Comparison of ENCODE assay signal across 8 cellular contexts in genomic region chr3:45167011-45167911, GRCh38. TPM values are rescaled to one million over a fixed set of nuclear protein-coding genes. Genes with fewer than 3 reads are reported as not detected.
DNase-seq lines count a peak whose midpoint lies in the region; ATAC-seq, FAIRE-seq and TF ChIP-seq lines count a peak whose summit lies in the region.

No MANE protein-coding gene starts in this region.

- H3K27me3 ChIP-seq in neuron (ENCODE audit: insufficient read depth, low read length) (no peaks in the 10 kb centered on the region), stomach (no peaks in the 10 kb centered on the region)

- no peak for TF ChIP-seq EP300 in A549 (IDR thresholded peaks at IDR 0.05)
- no peak for TF ChIP-seq EP300 in stomach (IDR thresholded peaks at IDR 0.05)

- peak; percentile 31 for TF ChIP-seq POLR2A in A549 (IDR thresholded peaks at IDR 0.05; ENCODE audit: low read length)
- no peak for TF ChIP-seq POLR2A in stomach (IDR thresholded peaks at IDR 0.05)

- CTCF ChIA-PET in A549 (lab: Yijun Ruan, JAX), result interaction anchor here (0.7 to 1.9 kb wide), 7 partner anchors 9 to 332 kb away, joined by 3 to 6 read pairs (median 3); no protein-coding TSS in a partner anchor
- CTCF ChIA-PET in RWPE1 (lab: Yijun Ruan, JAX), result no interaction called here

- FAIRE-seq in A549 (lab: Jason Lieb, UNC) (no peak), GM19239 (lab: Jason Lieb, UNC) (peak; percentile 84)

- peak; percentile 99 to 100 for ATAC-seq in A549

- H3K4me3 ChIP-seq in A549, result no peak overlapping the region
- no peak overlapping the region for H3K4me3 ChIP-seq in fibroblast of villous mesenchyme (ENCODE audit: low read depth, low read length)
- H3K4me3 ChIP-seq in neuron (ENCODE audit: low read length), result peak overlapping the region; percentile 14
- no peak overlapping the region for H3K4me3 ChIP-seq in stomach

- no peaks in the 10 kb centered on the region for H3K9me3 ChIP-seq in A549
- H3K9me3 ChIP-seq in neuron (ENCODE audit: low read length), result no peaks in the 10 kb centered on the region
- H3K9me3 ChIP-seq in stomach, result no peaks in the 10 kb centered on the region

- DNase-seq in A549 (ENCODE audit: low read depth in 1 of 2, low spot score in 1 of 2) (peak; percentile 90 to 95), GM19239 (ENCODE audit: insufficient read length, low spot score) (peak; percentile 60), HuH-7 (ENCODE audit: low spot score) (peak; percentile 75), RWPE1 (ENCODE audit: low spot score) (peak; percentile 89), fibroblast of villous mesenchyme (ENCODE audit: low read depth) (peak; percentile 96), stomach (peak; percentile 92)
- DNase-seq in activated effector memory CD4-positive, alpha-beta T cell treated with Interleukin-2 at 50 U/mL for 16 hours, result peak; percentile 77

- intact Hi-C loops in stomach (cut with DNase I; ENCODE audit: low total_unique reads), result no loop called here

- peaks cover 19% of the 10 kb centered on the region for H3K4me1 ChIP-seq in A549
- peaks cover 12% of the 10 kb centered on the region for H3K4me1 ChIP-seq in neuron (ENCODE audit: insufficient read depth, low read length)
- H3K4me1 ChIP-seq in stomach, result peaks cover 10 to 34% (median 14%) of the 10 kb centered on the region in 4 donors

- WGBS in A549 (ENCODE audit: missing lambda C conversion rate), result 6% methylated on average over 23 of the region's 23 CpGs
- WGBS in stomach, 5 donors, result 10 to 21% (median 15%) methylated on average over 23 of the region's 23 CpGs

- peak overlapping the region; percentile 83 to 94 for H3K27ac ChIP-seq in A549
- H3K27ac ChIP-seq in RWPE1, result peak overlapping the region; percentile 93
- H3K27ac ChIP-seq in stomach, result peak overlapping the region; percentile 62 to 77 (median 73)

- peak in 1 of 2 experiments; percentile 37; a peak in 2 of 5 replicates for TF ChIP-seq RAD21 in A549 (conservative IDR thresholded peaks at IDR 0.05 in 1 of 2, IDR thresholded peaks at IDR 0.05 in 1 of 2)

- peak overlapping the region; percentile 76 for H3K4me2 ChIP-seq in A549

- H3K36me3 ChIP-seq in neuron (ENCODE audit: insufficient read depth, low read length), result no peaks in the 10 kb centered on the region
- H3K36me3 ChIP-seq in stomach, result no peaks in the 10 kb centered on the region

- TF ChIP-seq CTCF in A549 (IDR thresholded peaks at IDR 0.05), result no peak
- TF ChIP-seq CTCF in RWPE1 (conservative IDR thresholded peaks at IDR 0.05; ENCODE audit: low read depth), result no peak
- TF ChIP-seq CTCF in fibroblast of villous mesenchyme (IDR thresholded peaks at IDR 0.05; ENCODE audit: insufficient read depth, low read depth, low read length), result no peak
- no peak for TF ChIP-seq CTCF in stomach (IDR thresholded peaks at IDR 0.05)

- H2AFZ ChIP-seq in neuron (ENCODE audit: low read depth, low read length), result peak overlapping the region; percentile 47

- POLR2A ChIA-PET in A549 (lab: Yijun Ruan, JAX) (interaction anchor here (0.5 to 0.9 kb wide), 4 partner anchors 43 to 441 kb away, joined by 3 to 6 read pairs (median 4); no protein-coding TSS in a partner anchor), RWPE1 (lab: Yijun Ruan, JAX; ENCODE audit: low non-redundant PET) (interaction anchor here (0.6 kb wide), 1 partner anchor 11 kb away, joined by 6 read pairs; no protein-coding TSS in a partner anchor)

TF ChIP-seq in A549, 52 proteins besides CTCF, POLR2A, EP300 and RAD21:
- TF ChIP-seq HMGXB4 (CRISPR knock-in tag; IDR thresholded peaks at IDR 0.05; ENCODE audit: borderline replicate concordance) (no peak), BCL3 (IDR thresholded peaks at IDR 0.05) (no peak), HOXB5 (CRISPR knock-in tag; IDR thresholded peaks at IDR 0.05) (peak; percentile 30; the same call in 1 of the 2 replicates), MAFK (IDR thresholded peaks at IDR 0.05; ENCODE audit: partially characterized antibody) (peak; percentile 67), CHD4 (IDR thresholded peaks at IDR 0.05; ENCODE audit: borderline replicate concordance) (no peak), JUN (IDR thresholded peaks at IDR 0.05) (peak; percentile 47 to 50; a peak in 3 of 5 replicates), ESRRA (IDR thresholded peaks at IDR 0.05; ENCODE audit: borderline replicate concordance, low read length) (no peak), CBX2 (IDR thresholded peaks at IDR 0.05; ENCODE audit: borderline replicate concordance, low read depth) (no peak), RNF2 (IDR thresholded peaks at IDR 0.05; ENCODE audit: borderline replicate concordance, low read depth) (no peak), SMC3 (IDR thresholded peaks at IDR 0.05) (peak; percentile 38; the same call in 1 of the 3 replicates), CEBPB (IDR thresholded peaks at IDR 0.05) (no peak), HOXA7 (CRISPR knock-in tag; IDR thresholded peaks at IDR 0.05) (no peak), HDAC2 (IDR thresholded peaks at IDR 0.05) (no peak), TP53 (CRISPR knock-in tag; IDR thresholded peaks at IDR 0.05) (no peak), CBX8 (IDR thresholded peaks at IDR 0.05) (no peak), RCOR1 (IDR thresholded peaks at IDR 0.05; ENCODE audit: low read depth, low read length) (no peak), ZNF302 (CRISPR knock-in tag; IDR thresholded peaks at IDR 0.05) (no peak), EHMT2 (IDR thresholded peaks at IDR 0.05; ENCODE audit: low read depth) (no peak), MYC (IDR thresholded peaks at IDR 0.05; ENCODE audit: borderline replicate concordance, low read length) (no peak), MAX (IDR thresholded peaks at IDR 0.05) (peak; percentile 81), E2F6 (IDR thresholded peaks at IDR 0.05; ENCODE audit: borderline replicate concordance, low read depth) (peak; percentile 62; the same call in 1 of the 2 replicates), FOSL2 (IDR thresholded peaks at IDR 0.05) (no peak), FOSL2 (CRISPR knock-in tag; IDR thresholded peaks at IDR 0.05) (peak; percentile 82), NPAS2 (CRISPR knock-in tag; IDR thresholded peaks at IDR 0.05; ENCODE audit: borderline replicate concordance) (no peak)

RNA-seq across cellular contexts. Expression of gene CDCP1, which starts 21.1 kb away (rescaled TPM):
- polyA plus RNA-seq in A549 (2011; rRNA removed), result 9.9 and 12.5 TPM in 2 replicates
- polyA plus RNA-seq in A549 (2012; cell fraction: cytosol; rRNA removed), result 2.1 and 2.8 TPM in 2 replicates
- 3.5 and 3.7 TPM in 2 replicates for polyA plus RNA-seq in A549 (2012; cell fraction: nucleus; rRNA removed)
- polyA plus RNA-seq in A549 (2017; fragmentation: RNase III; extraction: RNeasy Plus Mini Kit Qiagen cat#74134 plus additional on column Dnase treatment), result 3.0 to 3.9 TPM (median 3.4 TPM) in 3 replicates
- polyA minus RNA-seq in A549 (2011; rRNA and poly(A)+ RNA removed), result 16.5 and 17.8 TPM in 2 replicates
- 10.4 and 20.6 TPM in 2 replicates for total RNA-seq in fibroblast of villous mesenchyme
- 10 to 100 TPM in 2 of 5 donors, 1 to 10 TPM in 3; 4.1 to 24.5 (median 8.4) TPM for total RNA-seq in stomach
- polyA plus RNA-seq in stomach, result 1 to 10 TPM; 4.1 to 9.9 (median 7.8) TPM

RNA-seq across cellular contexts. Expression of gene TMEM158, which starts 58.8 kb away (rescaled TPM):
- 0.95 and 1.8 TPM in 2 replicates for polyA plus RNA-seq in A549 (2011; rRNA removed)
- 3.6 and 5.7 TPM in 2 replicates for polyA plus RNA-seq in A549 (2012; cell fraction: cytosol; rRNA removed)
- polyA plus RNA-seq in A549 (2012; cell fraction: nucleus; rRNA removed), result 3.0 and 5.3 TPM in 2 replicates
- polyA plus RNA-seq in A549 (2017; fragmentation: RNase III; extraction: RNeasy Plus Mini Kit Qiagen cat#74134 plus additional on column Dnase treatment), result 3.2 to 3.9 TPM (median 3.4 TPM) in 3 replicates
- 0.25 and 0.73 TPM in 2 replicates for polyA minus RNA-seq in A549 (2011; rRNA and poly(A)+ RNA removed)
- total RNA-seq in fibroblast of villous mesenchyme, result 22.9 and 46.7 TPM in 2 replicates
- 1 to 10 TPM in 2 of 5 donors, under 1 TPM in 1, not detected in 2; 0.89 to 2.9 (median 1.1) TPM for total RNA-seq in stomach
- polyA plus RNA-seq in stomach, result 1 to 10 TPM in 2 of 3 donors, under 1 TPM in 1; 0.46 to 5.5 (median 4.9) TPM
